ENCODE assay signal across 1 cellular context in genomic region chr3:193788189-193788946, GRCh38.
TF ChIP-seq lines count a peak whose summit lies in the region.

No MANE protein-coding gene starts in this region.

TF ChIP-seq in HepG2, 621 proteins besides CTCF, POLR2A, EP300 and RAD21 (continued from another document):
- no peak for TF ChIP-seq HINFP (CRISPR knock-in tag; IDR thresholded peaks at IDR 0.05; ENCODE audit: low read depth)
- no peak for TF ChIP-seq ZNF329 (CRISPR knock-in tag; IDR thresholded peaks at IDR 0.05; ENCODE audit: low read depth)
- no peak for TF ChIP-seq ZFP36 (IDR thresholded peaks at IDR 0.05; ENCODE audit: borderline replicate concordance, low read depth, low read length, partially characterized antibody)
- TF ChIP-seq ZNF280B (CRISPR knock-in tag; IDR thresholded peaks at IDR 0.05; ENCODE audit: borderline replicate concordance), result no peak
- no peak for TF ChIP-seq ZNF747 (CRISPR knock-in tag; IDR thresholded peaks at IDR 0.05; ENCODE audit: borderline replicate concordance)
- peak; percentile 41 for TF ChIP-seq ZFP91 (CRISPR knock-in tag; IDR thresholded peaks at IDR 0.05; ENCODE audit: borderline replicate concordance)
- no peak for TF ChIP-seq ZKSCAN5 (CRISPR knock-in tag; IDR thresholded peaks at IDR 0.05)
- no peak for TF ChIP-seq BCLAF1 (IDR thresholded peaks at IDR 0.05)
- no peak for TF ChIP-seq ZNF136 (CRISPR knock-in tag; IDR thresholded peaks at IDR 0.05; ENCODE audit: low read depth)
- no peak for TF ChIP-seq ZNF883 (CRISPR knock-in tag; IDR thresholded peaks at IDR 0.05; ENCODE audit: not compliant biosample characterization)
- no peak for TF ChIP-seq MIER2 (CRISPR knock-in tag; IDR thresholded peaks at IDR 0.05)
- peak; percentile 38; the same call in 1 of the 2 replicates for TF ChIP-seq SALL1 (CRISPR knock-in tag; IDR thresholded peaks at IDR 0.05)
- no peak for TF ChIP-seq NCOA1 (CRISPR knock-in tag; IDR thresholded peaks at IDR 0.05)
- peak; percentile 18; the same call in 1 of the 2 replicates for TF ChIP-seq GABPB1 (CRISPR knock-in tag; IDR thresholded peaks at IDR 0.05)
- TF ChIP-seq JDP2 (CRISPR knock-in tag; IDR thresholded peaks at IDR 0.05; ENCODE audit: borderline replicate concordance), result no peak
- TF ChIP-seq GATAD2A (CRISPR knock-in tag; IDR thresholded peaks at IDR 0.05), result peak; percentile 41; the same call in 1 of the 2 replicates
- TF ChIP-seq KLF11 (CRISPR knock-in tag; IDR thresholded peaks at IDR 0.05), result 0 out of 2 replicates have a peak, but pooled peaks have one; percentile 32
- no peak for TF ChIP-seq ZNF672 (CRISPR knock-in tag; IDR thresholded peaks at IDR 0.05)
- TF ChIP-seq NR2C2 (CRISPR knock-in tag; IDR thresholded peaks at IDR 0.05; ENCODE audit: borderline replicate concordance), result no peak
- TF ChIP-seq SOX5 (CRISPR knock-in tag; IDR thresholded peaks at IDR 0.05; ENCODE audit: borderline replicate concordance), result 0 out of 2 replicates have a peak, but pooled peaks have one; percentile 20
- peak; percentile 27; the same call in 1 of the 2 replicates for TF ChIP-seq ZNF331 (CRISPR knock-in tag; IDR thresholded peaks at IDR 0.05)
- no peak for TF ChIP-seq AHR (CRISPR knock-in tag; IDR thresholded peaks at IDR 0.05)
